Comparison of ENCODE assay signal across 8 cellular contexts in the genomic region with DNA sequence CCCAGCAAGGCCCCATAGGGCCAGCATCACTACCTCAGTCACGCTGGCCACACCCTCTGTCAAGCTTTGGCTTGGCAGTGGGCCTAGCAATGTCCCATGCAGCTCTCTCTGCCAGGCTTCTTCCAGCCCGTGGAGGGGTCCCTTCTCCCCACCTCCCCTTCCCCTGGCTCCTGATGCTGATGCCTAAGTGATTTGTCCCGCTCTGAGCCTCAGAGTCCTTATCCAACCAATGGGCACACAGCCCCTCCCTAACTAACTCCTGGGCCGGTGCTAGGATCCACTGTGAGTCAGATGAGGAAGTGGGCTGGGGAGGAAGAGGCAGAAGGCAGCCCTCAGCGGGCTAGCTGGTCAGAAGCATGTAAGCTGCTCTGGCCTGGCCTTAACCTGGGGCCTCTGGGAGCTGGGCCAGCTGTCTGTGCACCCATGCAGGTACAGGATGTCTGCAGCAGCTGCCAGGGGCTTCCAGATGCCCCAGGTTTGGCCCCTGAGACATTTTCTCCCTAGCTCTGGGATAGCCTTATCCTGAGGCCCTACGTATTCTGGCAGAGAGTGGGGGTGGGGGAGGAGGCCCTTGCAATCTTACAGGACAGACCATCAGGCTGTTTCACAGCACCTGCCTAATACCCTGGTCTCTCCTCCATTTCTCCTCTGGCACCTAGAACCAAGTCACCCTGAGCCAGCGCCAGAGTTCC. TPM values are rescaled to one million over a fixed set of nuclear protein-coding genes. Genes with fewer than 3 reads are reported as not detected.
DNase-seq lines count a peak whose midpoint lies in the region; ATAC-seq and TF ChIP-seq lines count a peak whose summit lies in the region.

No MANE protein-coding gene starts in this region.

- peak in 1 of 2 donors; percentile 84 for TF ChIP-seq POLR2A in heart left ventricle (IDR thresholded peaks at IDR 0.05)

- no peaks in the 10 kb centered on the region for H3K9me3 Mint-ChIP-seq in activated naive CD8-positive, alpha-beta T cell treated with anti-CD3 and anti-CD28 coated beads for 36 hours
- H3K9me3 Mint-ChIP-seq in progenitor cell of endocrine pancreas (ENCODE audit: low read depth), result no peaks in the 10 kb centered on the region

- H3K36me3 ChIP-seq in Karpas-422 (ENCODE audit: insufficient read depth, low read length) (peaks cover 11% of the 10 kb centered on the region; the same call in 1 of the 2 replicates), heart left ventricle (peaks cover 0 to 29% (median 21%) of the 10 kb centered on the region in 9 donors)

- WGBS in heart left ventricle, 4 donors, result 8 to 22% (median 18%) methylated on average over 7 of the region's 7 CpGs

- peak; percentile 66 for DNase-seq in ELF-1 (ENCODE audit: low read depth, low spot score)
- peak; percentile 70 for DNase-seq in Karpas-422
- DNase-seq in activated naive CD8-positive, alpha-beta T cell treated with anti-CD3 and anti-CD28 coated beads for 36 hours, result no peak
- peak; percentile 60 to 77 (median 75) for DNase-seq in heart left ventricle
- DNase-seq in progenitor cell of endocrine pancreas (ENCODE audit: low spot score, unreplicated experiment), result no peak
- DNase-seq in stimulated activated naive CD4-positive, alpha-beta T cell treated with Interleukin-2 at 50 U/mL for 16 hours (lab: John Stamatoyannopoulos, UW), result no peak

- no peak overlapping the region for H3K27ac Mint-ChIP-seq in activated naive CD8-positive, alpha-beta T cell treated with anti-CD3 and anti-CD28 coated beads for 36 hours
- H3K27ac Mint-ChIP-seq in progenitor cell of endocrine pancreas, result no peak overlapping the region

- H3K4me3 Mint-ChIP-seq in activated naive CD8-positive, alpha-beta T cell treated with anti-CD3 and anti-CD28 coated beads for 36 hours, result peak overlapping the region; percentile 2
- H3K4me3 Mint-ChIP-seq in progenitor cell of endocrine pancreas (ENCODE audit: low read depth), result peak overlapping the region; percentile 86

- H3K79me2 ChIP-seq in Karpas-422 (ENCODE audit: low read length), result no peaks in the 10 kb centered on the region

- no peak overlapping the region for H3K4me3 ChIP-seq in Karpas-422 (ENCODE audit: low read length)
- H3K4me3 ChIP-seq in heart left ventricle, result peak overlapping the region in 11 of 12 donors; percentile 68 to 99 (median 89)

- peak overlapping the region; percentile 58; the same call in 1 of the 2 replicates for H2AFZ ChIP-seq in Karpas-422 (ENCODE audit: low read length)

- peak; percentile 68 for ATAC-seq in GM21529 (IDR thresholded peaks at IDR 0.05; ENCODE audit: unreplicated experiment)
- peak; percentile 16 to 58 (median 50) for ATAC-seq in heart left ventricle
- ATAC-seq in HG03439 (IDR thresholded peaks at IDR 0.05; ENCODE audit: unreplicated experiment), result no peak

- H3K9me2 ChIP-seq in Karpas-422 (replicated peaks; ENCODE audit: insufficient read depth, low read length), result no peaks in the 10 kb centered on the region

- peak overlapping the region; percentile 40 for H3K4me2 ChIP-seq in Karpas-422 (ENCODE audit: low read depth, low read length, poor library complexity, severe bottlenecking)

- TF ChIP-seq CTCF in heart left ventricle (IDR thresholded peaks at IDR 0.05) (no peak), progenitor cell of endocrine pancreas (IDR thresholded peaks at IDR 0.05; ENCODE audit: unreplicated experiment) (no peak)

- no peaks in the 10 kb centered on the region for H3K9me3 ChIP-seq in Karpas-422 (ENCODE audit: low read length)
- no peaks in the 10 kb centered on the region for H3K9me3 ChIP-seq in heart left ventricle

- intact Hi-C loops in heart left ventricle (cut with DNase I), result loop anchor here (1.0 to 10.0 kb wide), 7 partner anchors 50 to 92 kb away; partner anchors contain the start of genes NKTR (in 7 of the 10) and SEC22C (in 2 of the 10)

- H3K4me1 Mint-ChIP-seq in activated naive CD8-positive, alpha-beta T cell treated with anti-CD3 and anti-CD28 coated beads for 36 hours, result peaks cover 8% of the 10 kb centered on the region
- peaks cover 13% of the 10 kb centered on the region for H3K4me1 Mint-ChIP-seq in progenitor cell of endocrine pancreas (ENCODE audit: low read depth)

- H3K9ac ChIP-seq in Karpas-422 (ENCODE audit: low read length), result peak overlapping the region; percentile 12

- no peaks in the 10 kb centered on the region for H3K27me3 ChIP-seq in Karpas-422 (ENCODE audit: low read length)
- H3K27me3 ChIP-seq in heart left ventricle, result no peaks in the 10 kb centered on the region

- H3K27ac ChIP-seq in Karpas-422 (ENCODE audit: low read length) (peak overlapping the region; percentile 77), heart left ventricle (peak overlapping the region; percentile 84 to 99 (median 94))

- H3K27me3 Mint-ChIP-seq in activated naive CD8-positive, alpha-beta T cell treated with anti-CD3 and anti-CD28 coated beads for 36 hours, result peaks cover 7% of the 10 kb centered on the region
- no peaks in the 10 kb centered on the region for H3K27me3 Mint-ChIP-seq in progenitor cell of endocrine pancreas

- H3K4me1 ChIP-seq in Karpas-422 (ENCODE audit: low read length), result peaks cover 32% of the 10 kb centered on the region
- peaks cover 11 to 88% (median 51%) of the 10 kb centered on the region in 12 donors for H3K4me1 ChIP-seq in heart left ventricle

- H3K36me3 Mint-ChIP-seq in activated naive CD8-positive, alpha-beta T cell treated with anti-CD3 and anti-CD28 coated beads for 36 hours, result no peaks in the 10 kb centered on the region
- H3K36me3 Mint-ChIP-seq in progenitor cell of endocrine pancreas (ENCODE audit: insufficient read depth), result peaks cover 7% of the 10 kb centered on the region

- no peaks in the 10 kb centered on the region for H4K20me1 ChIP-seq in Karpas-422 (ENCODE audit: insufficient read depth, low read depth, low read length)

RNA-seq across cellular contexts. Expression of gene ZBTB47, which starts 0.7 kb away (rescaled TPM):
- total RNA-seq in Karpas-422 (2014; rRNA removed; shearing (Covaris generic); ENCODE audit: low replicate concordance), result 0.07 and 0.11 TPM in 2 replicates
- total RNA-seq in activated naive CD8-positive, alpha-beta T cell treated with anti-CD3 and anti-CD28 coated beads for 36 hours, result under 1 TPM; 0.68 to 0.87 TPM
- total RNA-seq in heart left ventricle, result 100 to 1,000 TPM in 7 of 9 donors, 10 to 100 TPM in 2; 76.6 to 184 (median 131) TPM
- 100 to 1,000 TPM; 110 to 111 TPM for polyA plus RNA-seq in heart left ventricle
- total RNA-seq in progenitor cell of endocrine pancreas, result 9.1 and 9.7 TPM in 2 replicates

RNA-seq across cellular contexts. Expression of gene KLHL40, which starts 32.6 kb away (rescaled TPM):
- total RNA-seq in Karpas-422 (2014; rRNA removed; shearing (Covaris generic); ENCODE audit: low replicate concordance), result not detected in 2 replicates
- not detected for total RNA-seq in activated naive CD8-positive, alpha-beta T cell treated with anti-CD3 and anti-CD28 coated beads for 36 hours
- total RNA-seq in heart left ventricle (1 to 10 TPM in 2 of 9 donors, under 1 TPM in 6, not detected in 1; 0.19 to 5.6 (median 0.73) TPM), progenitor cell of endocrine pancreas (not detected in 2 replicates)
- 1 to 10 TPM in 1 of 2 donors, under 1 TPM in 1; 0.61 to 6.8 TPM for polyA plus RNA-seq in heart left ventricle

RNA-seq across cellular contexts. Expression of gene HHATL, which starts 49.8 kb away (rescaled TPM):
- total RNA-seq in Karpas-422 (2014; rRNA removed; shearing (Covaris generic); ENCODE audit: low replicate concordance), result not detected in 2 replicates
- not detected for total RNA-seq in activated naive CD8-positive, alpha-beta T cell treated with anti-CD3 and anti-CD28 coated beads for 36 hours
- 100 to 1,000 TPM; 305 to 823 (median 538) TPM for total RNA-seq in heart left ventricle
- 1,000 to 10,000 TPM in 1 of 2 donors, 100 to 1,000 TPM in 1; 188 to 1,023 TPM for polyA plus RNA-seq in heart left ventricle
- not detected in 2 replicates for total RNA-seq in progenitor cell of endocrine pancreas

RNA-seq across cellular contexts. Expression of gene NKTR, which starts 52.3 kb away (rescaled TPM):
- 103 and 178 TPM in 2 replicates for total RNA-seq in Karpas-422 (2014; rRNA removed; shearing (Covaris generic); ENCODE audit: low replicate concordance)
- 10 to 100 TPM; 43.9 to 52.9 TPM for total RNA-seq in activated naive CD8-positive, alpha-beta T cell treated with anti-CD3 and anti-CD28 coated beads for 36 hours
- total RNA-seq in heart left ventricle (10 to 100 TPM; 14.6 to 40.6 (median 20.9) TPM), progenitor cell of endocrine pancreas (142 and 155 TPM in 2 replicates)
- 10 to 100 TPM; 10.7 to 31.3 TPM for polyA plus RNA-seq in heart left ventricle

Comparison
In these comparisons a context has a peak if more than half of its experiments do, and no peak if none do; other contexts are left out.
1. DNase-seq: peak in ELF-1 (single experiment), Karpas-422 (single experiment) and heart left ventricle (5 of 5); none in activated naive CD8-positive, alpha-beta T cell treated with anti-CD3 and anti-CD28 coated beads for 36 hours (single experiment), progenitor cell of endocrine pancreas (single experiment) and stimulated activated naive CD4-positive, alpha-beta T cell treated with Interleukin-2 at 50 U/mL for 16 hours (single experiment).
2. RNA of gene HHATL, which starts 49.8 kb away (total RNA-seq): 305 to 823 TPM in heart left ventricle; not detected in Karpas-422, not detected in activated naive CD8-positive, alpha-beta T cell treated with anti-CD3 and anti-CD28 coated beads for 36 hours and not detected in progenitor cell of endocrine pancreas; every median in the first group is over 100 times any median in the second.